Comparison of ENCODE assay signal across 18 cellular contexts in the genomic region with DNA sequence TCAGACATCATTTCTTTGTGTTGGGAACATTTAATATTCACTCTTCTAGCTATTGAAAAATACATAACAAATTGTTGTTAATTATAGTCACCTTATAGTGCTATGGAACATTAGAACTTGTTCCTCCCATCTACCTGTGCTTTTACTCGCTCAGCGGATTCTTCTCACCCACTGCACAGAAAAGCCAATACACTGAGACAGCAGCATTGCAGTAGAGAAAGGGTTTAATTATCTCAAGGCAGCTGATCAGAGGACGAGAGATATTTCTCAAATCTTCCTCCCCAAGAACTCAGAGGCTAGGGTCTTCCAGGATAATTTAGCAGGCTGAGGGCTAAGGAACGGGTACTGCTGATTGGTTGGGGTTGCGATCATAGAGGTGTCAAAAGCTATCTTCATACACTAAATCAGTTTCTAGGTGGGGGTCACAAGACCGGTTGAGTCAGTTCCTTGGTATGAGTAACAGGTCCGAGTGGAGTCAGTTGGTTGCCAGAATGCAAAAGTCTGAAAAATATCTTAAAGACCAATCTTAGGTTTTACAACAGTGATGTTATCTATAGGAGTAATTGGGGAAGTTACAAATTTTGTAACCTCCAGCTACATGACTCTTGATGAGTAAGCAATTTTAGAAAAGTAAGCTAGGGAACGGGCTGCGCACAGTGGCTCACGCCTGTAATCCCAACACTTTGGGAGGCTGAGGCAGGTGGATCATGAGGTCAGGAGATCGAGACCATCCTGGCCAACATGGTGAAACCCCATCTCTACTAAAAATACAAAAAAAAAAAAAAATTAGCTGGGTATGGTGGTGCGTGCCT.
DNase-seq lines count a peak whose midpoint lies in the region; ATAC-seq, FAIRE-seq and TF ChIP-seq lines count a peak whose summit lies in the region.
"Had no signal": no experiment of that assay in that cellular context is flagged by ENCODE, and none has a peak within 500 bp of the region (broad histone marks: within the 10 kb centered on the region; RNA-seq: fewer than 3 reads in every experiment).

No MANE protein-coding gene starts in this region.

- H3K27ac ChIP-seq in H1 (ENCODE audit: low read depth, low read length), result no peak overlapping the region
- H3K27ac ChIP-seq: Peyer's patch had no signal

- no peak overlapping the region for H4K8ac ChIP-seq in H1 (ENCODE audit: extremely low read depth, insufficient read depth, low read length)

- TF ChIP-seq POLR2A in H1 (IDR thresholded peaks at IDR 0.05; ENCODE audit: control extremely low read depth in 1 of 2, low read depth in 2 of 2, low read length in 2 of 2), result no peak

- no peak overlapping the region for H2BK20ac ChIP-seq in H1 (ENCODE audit: low read length)

- H3K27ac Mint-ChIP-seq in activated T-helper 2 cell treated with anti-CD3 and anti-CD28 coated beads, Interferon-gamma antibody, Interleukin-2, Interleukin-4, amounts not matched to agents 10 μg/mL and 5 μg/mL and 100 μg/mL, durations not matched to agents 14 hours and 24 hours and 36 hours, result no peak overlapping the region
- H3K27ac Mint-ChIP-seq: CD8-positive, alpha-beta memory T cell had no signal

- no peak for ATAC-seq in esophagus mucosa

- 95% methylated on average over 12 of the region's 12 CpGs; no CpG with 5 or more reads in 1 of the 2 experiments for WGBS in H1 (ENCODE audit: extremely low coverage in 1 of 2, insufficient coverage in 1 of 2, insufficient read length in 1 of 2, insufficient replicate concordance in 2 of 2, low coverage in 1 of 2, low lambda C conversion rate in 2 of 2, missing lambda C conversion rate in 1 of 2), 2 experiments

- H2AK5ac ChIP-seq in H1 (ENCODE audit: low read depth, low read length), result no peak overlapping the region

- peaks cover 24% of the 10 kb centered on the region for H3K9me3 Mint-ChIP-seq in activated T-helper 2 cell treated with anti-CD3 and anti-CD28 coated beads, Interferon-gamma antibody, Interleukin-2, Interleukin-4, amounts not matched to agents 10 μg/mL and 5 μg/mL and 100 μg/mL, durations not matched to agents 14 hours and 24 hours and 36 hours

- peaks cover 8% of the 10 kb centered on the region for H3K4me1 Mint-ChIP-seq in activated T-helper 2 cell treated with anti-CD3 and anti-CD28 coated beads, Interferon-gamma antibody, Interleukin-2, Interleukin-4, amounts not matched to agents 10 μg/mL and 5 μg/mL and 100 μg/mL, durations not matched to agents 14 hours and 24 hours and 36 hours (ENCODE audit: low read depth)

- H2BK12ac ChIP-seq in H1 (ENCODE audit: low read depth, low read length), result 0 out of 2 replicates have a peak overlapping the region, but pooled peaks have one; percentile 34

- no peaks in the 10 kb centered on the region for H4K20me1 ChIP-seq in H1 (replicated peaks in 1 of 2; ENCODE audit: control insufficient read depth in 1 of 2, insufficient read depth in 2 of 2, low read length in 2 of 2)

- no peaks in the 10 kb centered on the region for H3K23me2 ChIP-seq in H1 (ENCODE audit: low read depth, low read length)

- peaks cover 0 to 11% (median 7%) of the 10 kb centered on the region in 4 experiments; a peak in 6 of 7 replicates for H3K27me3 ChIP-seq in H1 (replicated peaks in 1 of 4; ENCODE audit: control insufficient read depth in 3 of 4, extremely low read depth in 1 of 4, insufficient read depth in 3 of 4, low read length in 3 of 4)
- H3K27me3 ChIP-seq: BE2C, Peyer's patch had no signal

- no peak overlapping the region for H2AFZ ChIP-seq in H1 (ENCODE audit: low read length)

- H3K27me3 Mint-ChIP-seq in activated T-helper 2 cell treated with anti-CD3 and anti-CD28 coated beads, Interferon-gamma antibody, Interleukin-2, Interleukin-4, amounts not matched to agents 10 μg/mL and 5 μg/mL and 100 μg/mL, durations not matched to agents 14 hours and 24 hours and 36 hours (ENCODE audit: low read depth), result no peaks in the 10 kb centered on the region

- CTCF ChIA-PET in H1 (lab: Charles Lee; ENCODE audit: partially characterized antibody), result interaction anchor here (1.1 to 2.0 kb wide), 3 partner anchors 10 to 82 kb away, joined by 3 to 16 read pairs (median 4); no protein-coding TSS in a partner anchor

- H3K9ac ChIP-seq in H1 (replicated peaks in 1 of 4; ENCODE audit: extremely low read depth in 1 of 4, low read depth in 3 of 4, low read length in 3 of 4), result no peak overlapping the region

- no peak overlapping the region for H3K18ac ChIP-seq in H1 (ENCODE audit: extremely low read depth, low read length)

- H3K79me2 ChIP-seq in H1 (ENCODE audit: control insufficient read depth in 1 of 2, insufficient read depth in 2 of 2, low read length in 2 of 2), result no peaks in the 10 kb centered on the region

- no peak overlapping the region for H2BK5ac ChIP-seq in H1 (ENCODE audit: low read depth, low read length)

- peaks cover 7 to 16% of the 10 kb centered on the region in 2 experiments; a peak in 3 of 4 replicates for H3K9me3 ChIP-seq in H1 (ENCODE audit: insufficient read depth in 2 of 2, low read depth in 1 of 2, low read length in 1 of 2)

- H3K79me1 ChIP-seq in H1 (ENCODE audit: low read depth, low read length), result no peaks in the 10 kb centered on the region

- DNase-seq in AML-193 (lab: John Stamatoyannopoulos, UW), result peak; percentile 19 to 43
- DNase-seq in GF-D8 (lab: John Stamatoyannopoulos, UW), result peak; percentile 45
- peak; percentile 3 for DNase-seq in KBM-7
- DNase-seq in H1 (ENCODE audit: low read depth in 1 of 2, low spot score in 2 of 2), result no peak
- no peak for DNase-seq in SW 1271 (lab: John Stamatoyannopoulos, UW)
- DNase-seq in activated T-helper 2 cell treated with anti-CD3 and anti-CD28 coated beads, Interferon-gamma antibody, Interleukin-2, Interleukin-4, amounts not matched to agents 10 μg/mL and 5 μg/mL and 100 μg/mL, durations not matched to agents 14 hours and 24 hours and 36 hours (ENCODE audit: low spot score), result no peak
- DNase-seq in NCI-H748 (lab: John Stamatoyannopoulos, UW; ENCODE audit: unreplicated experiment), result no peak
- DNase-seq: BE2C; CD8-positive, alpha-beta memory T cell; DMS 273 treated with DMSO at 0.1 percent for 48 hours; H7; NCI-H1092 treated with DMSO at 0.1 percent for 48 hours; NCI-H1694 treated with DMSO at 0.1 percent for 48 hours; NCI-H446; NCI-H774; Peyer's patch; SHP77 had no signal

- H3K4ac ChIP-seq in H1 (replicated peaks; ENCODE audit: insufficient read length, low read depth, low read length), result no peak overlapping the region

- H3K23ac ChIP-seq in H1 (ENCODE audit: insufficient read length), result no peak overlapping the region

- TF ChIP-seq EP300 in H1 (IDR thresholded peaks at IDR 0.05; ENCODE audit: borderline replicate concordance in 1 of 2, low read depth in 2 of 2, low read length in 2 of 2), result no peak

- H3K4me2 ChIP-seq in H1 (ENCODE audit: insufficient read depth in 1 of 2, low read depth in 2 of 2, low read length in 2 of 2), result no peak overlapping the region

- no peak overlapping the region for H4K91ac ChIP-seq in H1 (replicated peaks; ENCODE audit: insufficient read length, low read length)

- peaks cover 22% of the 10 kb centered on the region for H3K36me3 Mint-ChIP-seq in activated T-helper 2 cell treated with anti-CD3 and anti-CD28 coated beads, Interferon-gamma antibody, Interleukin-2, Interleukin-4, amounts not matched to agents 10 μg/mL and 5 μg/mL and 100 μg/mL, durations not matched to agents 14 hours and 24 hours and 36 hours (ENCODE audit: low read depth)

- no peak overlapping the region for H2BK15ac ChIP-seq in H1 (ENCODE audit: low read length)

- H3K4me1 ChIP-seq in H1 (replicated peaks in 1 of 4; ENCODE audit: control insufficient read depth in 3 of 4, insufficient read depth in 4 of 4, low read length in 3 of 4), result peaks cover 0 to 7% (median 1%) of the 10 kb centered on the region in 4 experiments; a peak in 3 of 7 replicates
- H3K4me1 ChIP-seq: BE2C, Peyer's patch had no signal

- TF ChIP-seq RAD21 in H1 (IDR thresholded peaks at IDR 0.05 in 1 of 2, conservative IDR thresholded peaks at IDR 0.05 in 1 of 2; ENCODE audit: low read depth in 2 of 2, low read length in 2 of 2), result no peak

- intact Hi-C loops in activated T-helper 2 cell treated with anti-CD3 and anti-CD28 coated beads, Interferon-gamma antibody, Interleukin-2, Interleukin-4, amounts not matched to agents 10 μg/mL and 5 μg/mL and 100 μg/mL, durations not matched to agents 14 hours and 24 hours and 36 hours (cut with micrococcal nuclease), result no loop called here

- no peak overlapping the region for H4K5ac ChIP-seq in H1 (ENCODE audit: insufficient read length, low read depth, low read length)

- no peak for FAIRE-seq in H1 (lab: Jason Lieb, UNC)

- in situ Hi-C loops in KBM-7 (cut with MboI; ENCODE audit: low pct_unique_long_range_greater_than_20kb, low sequenced_read_pairs), result no loop called here

- 0 out of 8 replicates have a peak overlapping the region, but pooled peaks of 1 of the 4 experiments have one; percentile 16 for H3K4me3 ChIP-seq in H1 (ENCODE audit: extremely low read depth in 1 of 4, insufficient read depth in 2 of 4, low read depth in 3 of 4, low read length in 4 of 4)
- H3K4me3 ChIP-seq: Peyer's patch had no signal

- no peak overlapping the region for H3K4me3 Mint-ChIP-seq in activated T-helper 2 cell treated with anti-CD3 and anti-CD28 coated beads, Interferon-gamma antibody, Interleukin-2, Interleukin-4, amounts not matched to agents 10 μg/mL and 5 μg/mL and 100 μg/mL, durations not matched to agents 14 hours and 24 hours and 36 hours (ENCODE audit: low read depth)

- POLR2A ChIA-PET in H1 (lab: Charles Lee; ENCODE audit: partially characterized antibody), result no interaction called here

- H2BK120ac ChIP-seq in H1 (replicated peaks; ENCODE audit: low read depth, low read length), result no peak overlapping the region

- H3K36me3 ChIP-seq in H1 (ENCODE audit: control insufficient read depth in 2 of 4, insufficient read depth in 4 of 4, low read length in 3 of 4), result peaks cover 0 to 4% (median 1%) of the 10 kb centered on the region in 4 experiments; a peak in 2 of 8 replicates
- H3K36me3 ChIP-seq: BE2C, Peyer's patch had no signal

- H3K56ac ChIP-seq in H1 (replicated peaks; ENCODE audit: insufficient read length, low read depth, low read length), result no peak overlapping the region

- H3K14ac ChIP-seq in H1 (ENCODE audit: insufficient read length), result no peak overlapping the region

- no peak for TF ChIP-seq CTCF in H1 (IDR thresholded peaks at IDR 0.05; ENCODE audit: control extremely low read depth in 1 of 3, insufficient read depth in 1 of 3, low read depth in 1 of 3, low read length in 3 of 3)

TF ChIP-seq in H1, 55 proteins besides CTCF, POLR2A, EP300 and RAD21:
- TF ChIP-seq CTBP2 (IDR thresholded peaks at IDR 0.05; ENCODE audit: borderline replicate concordance, insufficient read depth, insufficient read length, low read length) (no peak), KDM5A (IDR thresholded peaks at IDR 0.05; ENCODE audit: low read length) (peak; percentile 70; the same call in 1 of the 2 replicates), JUND (IDR thresholded peaks at IDR 0.05; ENCODE audit: low read length) (no peak)

Comparison
In these comparisons a context has a peak if more than half of its experiments do, and no peak if none do; other contexts are left out.
1. DNase-seq: peak in AML-193 (2 of 2), GF-D8 (single experiment) and KBM-7 (single experiment); none in H1 (0 of 2), SW 1271 (0 of 2), activated T-helper 2 cell treated with anti-CD3 and anti-CD28 coated beads, Interferon-gamma antibody, Interleukin-2, Interleukin-4, amounts not matched to agents 10 μg/mL and 5 μg/mL and 100 μg/mL, durations not matched to agents 14 hours and 24 hours and 36 hours (single experiment) and NCI-H748 (single experiment).